20 cellular contexts compared by ENCODE assay signal in genomic region chr2:46706264-46706983, GRCh38. TPM values are rescaled to one million over a fixed set of nuclear protein-coding genes. Genes with fewer than 3 reads are reported as not detected.
DNase-seq lines count a peak whose midpoint lies in the region; TF ChIP-seq lines count a peak whose summit lies in the region.
"Had no signal": no experiment of that assay in that cellular context is flagged by ENCODE, and none has a peak within 500 bp of the region (broad histone marks: within the 10 kb centered on the region; RNA-seq: fewer than 3 reads in every experiment).

No MANE protein-coding gene starts in this region.

- H3K4me1 ChIP-seq in adipocyte (ENCODE audit: control insufficient read depth, insufficient read depth, low read length), result peaks cover 73% of the 10 kb centered on the region
- H3K4me1 ChIP-seq in tibial nerve, result peaks cover 0 to 75% (median 11%) of the 10 kb centered on the region in 4 donors

- no peak for TF ChIP-seq EP300 in tibial nerve (IDR thresholded peaks at IDR 0.05)

- intact Hi-C loops in activated naive CD4-positive, alpha-beta T cell treated with anti-CD3 and anti-CD28 coated beads for 36 hours (cut with micrococcal nuclease), result no loop called here

- no peak for TF ChIP-seq POLR2A in tibial nerve (IDR thresholded peaks at IDR 0.05)

- H3K27ac ChIP-seq in tibial nerve, result no peak overlapping the region
- H3K27ac ChIP-seq: suprapubic skin had no signal

- CTCF ChIA-PET in activated naive CD4-positive, alpha-beta T cell treated with anti-CD3 and anti-CD28 coated beads for 36 hours (lab: Charles Lee), result no interaction called here

- no peaks in the 10 kb centered on the region for H3K9me3 Mint-ChIP-seq in activated naive CD4-positive, alpha-beta T cell treated with anti-CD3 and anti-CD28 coated beads, Interleukin-2, amount 50 U/mL, for 24 hours
- H3K9me3 Mint-ChIP-seq in activated naive CD4-positive, alpha-beta T cell treated with anti-CD3 and anti-CD28 coated beads for 36 hours, result peaks cover 2% of the 10 kb centered on the region
- H3K9me3 Mint-ChIP-seq: activated CD4-positive, alpha-beta T cell treated with anti-CD3 and anti-CD28 coated beads, Interleukin-2, amount 10 ng/mL, durations not matched to agents 24 days and 14 days had no signal

- H3K9ac ChIP-seq in adipocyte (ENCODE audit: low read length), result no peak overlapping the region

- H3K9me3 ChIP-seq in adipocyte (ENCODE audit: control insufficient read depth, low read length) (no peaks in the 10 kb centered on the region), tibial nerve (peaks cover 0 to 2% (median 0%) of the 10 kb centered on the region in 4 donors)
- H3K9me3 ChIP-seq: suprapubic skin had no signal

- H3K36me3 Mint-ChIP-seq in activated naive CD4-positive, alpha-beta T cell treated with anti-CD3 and anti-CD28 coated beads, Interleukin-2, amount 50 U/mL, for 24 hours, result peaks cover 3% of the 10 kb centered on the region
- H3K36me3 Mint-ChIP-seq in activated naive CD4-positive, alpha-beta T cell treated with anti-CD3 and anti-CD28 coated beads for 36 hours (ENCODE audit: low read depth), result peaks cover 2% of the 10 kb centered on the region

- H3K27me3 ChIP-seq in adipocyte (replicated peaks; ENCODE audit: control insufficient read depth, insufficient read depth, low read length) (no peaks in the 10 kb centered on the region), tibial nerve (no peaks in the 10 kb centered on the region)
- H3K27me3 ChIP-seq: suprapubic skin had no signal

- peak overlapping the region; percentile 24 for H3K4me3 ChIP-seq in adipocyte (ENCODE audit: low read length)
- no peak overlapping the region for H3K4me3 ChIP-seq in tibial nerve
- H3K4me3 ChIP-seq: GM12878, suprapubic skin had no signal

- no peaks in the 10 kb centered on the region for H3K27me3 Mint-ChIP-seq in activated naive CD4-positive, alpha-beta T cell treated with anti-CD3 and anti-CD28 coated beads, Interleukin-2, amount 50 U/mL, for 24 hours
- no peaks in the 10 kb centered on the region for H3K27me3 Mint-ChIP-seq in activated naive CD4-positive, alpha-beta T cell treated with anti-CD3 and anti-CD28 coated beads for 36 hours (ENCODE audit: low read depth)
- H3K27me3 Mint-ChIP-seq: activated naive CD8-positive, alpha-beta T cell; CD4-positive, alpha-beta memory T cell had no signal

- H3K27ac Mint-ChIP-seq in activated naive CD4-positive, alpha-beta T cell treated with anti-CD3 and anti-CD28 coated beads, Interleukin-2, amount 50 U/mL, for 24 hours, result peak overlapping the region; percentile 33
- no peak overlapping the region for H3K27ac Mint-ChIP-seq in activated naive CD4-positive, alpha-beta T cell treated with anti-CD3 and anti-CD28 coated beads for 36 hours
- H3K27ac Mint-ChIP-seq: activated CD4-positive, alpha-beta T cell treated with anti-CD3 and anti-CD28 coated beads, Interleukin-2, amount 10 ng/mL, durations not matched to agents 24 days and 14 days; activated naive CD8-positive, alpha-beta T cell; CD4-positive, alpha-beta memory T cell; H9 had no signal

- no peak overlapping the region for H3K4me3 Mint-ChIP-seq in activated naive CD4-positive, alpha-beta T cell treated with anti-CD3 and anti-CD28 coated beads, Interleukin-2, amount 50 U/mL, for 24 hours
- H3K4me3 Mint-ChIP-seq in activated naive CD4-positive, alpha-beta T cell treated with anti-CD3 and anti-CD28 coated beads for 36 hours, result no peak overlapping the region
- H3K4me3 Mint-ChIP-seq: activated CD4-positive, alpha-beta T cell treated with anti-CD3 and anti-CD28 coated beads, Interleukin-2, amount 10 ng/mL, durations not matched to agents 24 days and 14 days; activated naive CD8-positive, alpha-beta T cell; CD4-positive, alpha-beta memory T cell; H9 had no signal

- no peak for TF ChIP-seq CTCF in tibial nerve (IDR thresholded peaks at IDR 0.05)

- H3K4me1 Mint-ChIP-seq in activated naive CD4-positive, alpha-beta T cell treated with anti-CD3 and anti-CD28 coated beads, Interleukin-2, amount 50 U/mL, for 24 hours, result peaks cover 52% of the 10 kb centered on the region
- H3K4me1 Mint-ChIP-seq in activated naive CD4-positive, alpha-beta T cell treated with anti-CD3 and anti-CD28 coated beads for 36 hours (ENCODE audit: low read depth), result peaks cover 41% of the 10 kb centered on the region

- no peaks in the 10 kb centered on the region for H3K36me3 ChIP-seq in adipocyte (ENCODE audit: control insufficient read depth, insufficient read depth, low read length, severe bottlenecking)
- no peaks in the 10 kb centered on the region for H3K36me3 ChIP-seq in tibial nerve
- H3K36me3 ChIP-seq: suprapubic skin had no signal

- DNase-seq in activated naive CD4-positive, alpha-beta T cell treated with anti-CD3 and anti-CD28 coated beads for 36 hours, result no peak
- DNase-seq in adipocyte (ENCODE audit: low read depth) (peak; percentile 52), iris pigment epithelial cell (ENCODE audit: low read depth) (peak; percentile 57), NCI-H748 (lab: John Stamatoyannopoulos, UW; ENCODE audit: unreplicated experiment) (no peak), tibial nerve (ENCODE audit: low spot score in 2 of 2) (no peak), NCI-H526 (lab: John Stamatoyannopoulos, UW) (no peak)
- DNase-seq in stimulated activated CD4-positive, alpha-beta T cell treated with anti-CD3 and anti-CD28 coated beads, Interleukin-2, amount 100 ng/mL, for 24 hours, result no peak
- DNase-seq: 8988T; activated CD4-positive, alpha-beta T cell treated with anti-CD3 and anti-CD28 coated beads, Interleukin-2, amount 10 ng/mL, durations not matched to agents 24 days and 14 days; CD4-positive, alpha-beta memory T cell; effector CD8-positive, alpha-beta T cell; H9; right cardiac atrium; stimulated activated CD4-positive, alpha-beta T cell treated with anti-CD3 and anti-CD28 coated beads, Interleukin-2, amount 100 ng/mL, for 48 hours; stimulated activated CD8-positive, alpha-beta memory T cell treated with anti-CD3 and anti-CD28 coated beads, Interleukin-4, amount 100 ng/mL, for 48 hours; T-helper 2 cell had no signal

- WGBS in tibial nerve, 2 donors, result 45 to 52% methylated on average over 5 of the region's 5 CpGs

RNA-seq across cellular contexts. Expression of gene SOCS5, which starts 7.3 kb away (rescaled TPM):
- 1 to 10 TPM; 4.3 to 4.6 TPM for total RNA-seq in activated naive CD4-positive, alpha-beta T cell treated with anti-CD3 and anti-CD28 coated beads for 36 hours
- total RNA-seq in tibial nerve, result 10 to 100 TPM; 27.0 to 45.0 (median 39.3) TPM

Comparison
In these comparisons a context has a peak if more than half of its experiments do, and no peak if none do; other contexts are left out.
1. DNase-seq: peak in adipocyte (single experiment) and iris pigment epithelial cell (single experiment); none in activated naive CD4-positive, alpha-beta T cell treated with anti-CD3 and anti-CD28 coated beads for 36 hours (single experiment), NCI-H748 (single experiment), tibial nerve (0 of 2), stimulated activated CD4-positive, alpha-beta T cell treated with anti-CD3 and anti-CD28 coated beads, Interleukin-2, amount 100 ng/mL, for 24 hours (0 of 2) and NCI-H526 (0 of 2).
2. RNA of gene SOCS5, which starts 7.3 kb away (total RNA-seq): 27.0 to 45.0 TPM in tibial nerve; 4.3 to 4.6 TPM in activated naive CD4-positive, alpha-beta T cell treated with anti-CD3 and anti-CD28 coated beads for 36 hours; every median in the first group is over 4 times any median in the second.